In genomic region chr16:85004587-85005205, GRCh38 we compare ENCODE assay signal across 1 cellular context.
TF ChIP-seq lines count a peak whose summit lies in the region.

No MANE protein-coding gene starts in this region.

TF ChIP-seq in IMR-90, 13 proteins besides CTCF, POLR2A, EP300 and RAD21 (continued from another document):
- TF ChIP-seq USF2 (IDR thresholded peaks at IDR 0.05; ENCODE audit: low read depth, low read length) (no peak), RCOR1 (IDR thresholded peaks at IDR 0.05; ENCODE audit: insufficient replicate concordance, low read length) (peak; percentile 59), MAZ (IDR thresholded peaks at IDR 0.05; ENCODE audit: borderline replicate concordance, low read depth, low read length) (peak; percentile 65; the same call in 1 of the 2 replicates), CHD1 (IDR thresholded peaks at IDR 0.05; ENCODE audit: low read depth, low read length) (no peak), MXI1 (IDR thresholded peaks at IDR 0.05; ENCODE audit: borderline replicate concordance, low read depth, low read length) (no peak; the same call in 1 of the 2 replicates), MAFK (IDR thresholded peaks at IDR 0.05; ENCODE audit: low read depth, low read length) (no peak), SMC3 (IDR thresholded peaks at IDR 0.05; ENCODE audit: low read depth, low read length) (0 out of 2 replicates have a peak, but pooled peaks have one; percentile 9)
